1 cellular context compared by ENCODE assay signal in genomic region chr16:10941935-10942351, GRCh38.
A peak's percentile ranks its signal among the peaks of the same experiment; 100 is the strongest.
TF ChIP-seq lines count a peak whose summit lies in the region.
"Not testable (repeated sequence)": the region's sequence is repeated elsewhere in the genome, so short reads cannot be mapped to it uniquely, and the experiment has no call there.

No MANE protein-coding gene starts in this region.

TF ChIP-seq in HepG2, 621 proteins besides CTCF, POLR2A, EP300 and RAD21 (continues in another document):
- TF ChIP-seq HNF1B (CRISPR knock-in tag; IDR thresholded peaks at IDR 0.05) = peak; percentile 10; the same call in 1 of the 2 replicates
- peak; percentile 69 for TF ChIP-seq ASH2L (IDR thresholded peaks at IDR 0.05; ENCODE audit: insufficient read length, low read depth, low read length)
- TF ChIP-seq MLXIP (CRISPR knock-in tag; IDR thresholded peaks at IDR 0.05; ENCODE audit: borderline replicate concordance) = 0 out of 2 replicates have a peak, but pooled peaks have one; percentile 26
- 0 out of 2 replicates have a peak, but pooled peaks have one; percentile 13 for TF ChIP-seq ZNF709 (CRISPR knock-in tag; IDR thresholded peaks at IDR 0.05)
- peak; percentile 66 for TF ChIP-seq MXD3 (CRISPR knock-in tag; IDR thresholded peaks at IDR 0.05)
- peak; percentile 46; the same call in 1 of the 2 replicates for TF ChIP-seq KDM5B (CRISPR knock-in tag; IDR thresholded peaks at IDR 0.05; ENCODE audit: borderline replicate concordance)
- peak; percentile 15; the same call in 1 of the 2 replicates for TF ChIP-seq ZNF30 (CRISPR knock-in tag; IDR thresholded peaks at IDR 0.05)
- TF ChIP-seq ZNF782 (CRISPR knock-in tag; IDR thresholded peaks at IDR 0.05; ENCODE audit: borderline replicate concordance) = 0 out of 2 replicates have a peak, but pooled peaks have one; percentile 29
- TF ChIP-seq ZNF431 (CRISPR knock-in tag; IDR thresholded peaks at IDR 0.05; ENCODE audit: borderline replicate concordance, low read depth) = peak; percentile 41; the same call in 1 of the 2 replicates
- TF ChIP-seq JUN (CRISPR knock-in tag; IDR thresholded peaks at IDR 0.05) = 0 out of 2 replicates have a peak, but pooled peaks have one; percentile 35
- not testable (repeated sequence) for TF ChIP-seq NONO, TCF12, NR2F6 (IDR thresholded peaks at IDR 0.05)
- 0 out of 2 replicates have a peak, but pooled peaks have one; percentile 17 for TF ChIP-seq NONO (CRISPR knock-in tag; conservative IDR thresholded peaks at IDR 0.05)
- TF ChIP-seq MXD1 (CRISPR knock-in tag; IDR thresholded peaks at IDR 0.05) = peak; percentile 66; the same call in 1 of the 2 replicates
- TF ChIP-seq HOXD1 (CRISPR knock-in tag; IDR thresholded peaks at IDR 0.05) = 0 out of 2 replicates have a peak, but pooled peaks have one; percentile 5
- peak; percentile 43; the same call in 1 of the 2 replicates for TF ChIP-seq SNAPC2 (CRISPR knock-in tag; IDR thresholded peaks at IDR 0.05)
- TF ChIP-seq CSRNP1 (CRISPR knock-in tag; IDR thresholded peaks at IDR 0.05) = 0 out of 2 replicates have a peak, but pooled peaks have one; percentile 60
- 0 out of 2 replicates have a peak, but pooled peaks have one; percentile 64 for TF ChIP-seq THAP8 (CRISPR knock-in tag; IDR thresholded peaks at IDR 0.05; ENCODE audit: borderline replicate concordance)
- peak; percentile 39; the same call in 1 of the 2 replicates for TF ChIP-seq ZNF607 (CRISPR knock-in tag; IDR thresholded peaks at IDR 0.05; ENCODE audit: borderline replicate concordance)
- TF ChIP-seq NR2C2 (CRISPR knock-in tag; IDR thresholded peaks at IDR 0.05; ENCODE audit: borderline replicate concordance) = 0 out of 2 replicates have a peak, but pooled peaks have one; percentile 16
- 0 out of 2 replicates have a peak, but pooled peaks have one; percentile 5 for TF ChIP-seq ZNF574 (CRISPR knock-in tag; IDR thresholded peaks at IDR 0.05)
- 0 out of 2 replicates have a peak, but pooled peaks have one; percentile 71 for TF ChIP-seq ZNF776 (CRISPR knock-in tag; IDR thresholded peaks at IDR 0.05)
- TF ChIP-seq AHDC1 (CRISPR knock-in tag; IDR thresholded peaks at IDR 0.05; ENCODE audit: borderline replicate concordance) = 0 out of 2 replicates have a peak, but pooled peaks have one; percentile 25
- 0 out of 2 replicates have a peak, but pooled peaks have one; percentile 71 for TF ChIP-seq TOPORS (CRISPR knock-in tag; IDR thresholded peaks at IDR 0.05)
- peak; percentile 70 for TF ChIP-seq ZFX (CRISPR knock-in tag; IDR thresholded peaks at IDR 0.05; ENCODE audit: low read depth)
- peak; percentile 11; the same call in 1 of the 2 replicates for TF ChIP-seq ZZZ3 (CRISPR knock-in tag; IDR thresholded peaks at IDR 0.05; ENCODE audit: borderline replicate concordance)
- TF ChIP-seq MTA1 (CRISPR knock-in tag; IDR thresholded peaks at IDR 0.05; ENCODE audit: borderline replicate concordance) = peak; percentile 7; the same call in 1 of the 2 replicates
- peak; percentile 56; the same call in 1 of the 2 replicates for TF ChIP-seq YEATS4 (CRISPR knock-in tag; IDR thresholded peaks at IDR 0.05; ENCODE audit: borderline replicate concordance)
- 0 out of 2 replicates have a peak, but pooled peaks have one; percentile 14 for TF ChIP-seq MAX (IDR thresholded peaks at IDR 0.05)
- TF ChIP-seq KMT2A (CRISPR knock-in tag; IDR thresholded peaks at IDR 0.05) = peak; percentile 10; the same call in 1 of the 2 replicates
- peak; percentile 46; the same call in 1 of the 2 replicates for TF ChIP-seq TCF12 (CRISPR knock-in tag; IDR thresholded peaks at IDR 0.05)
- TF ChIP-seq UBTF (CRISPR knock-in tag; IDR thresholded peaks at IDR 0.05) = peak; percentile 58; the same call in 1 of the 2 replicates
- peak; percentile 19; the same call in 1 of the 2 replicates for TF ChIP-seq ZFP82 (CRISPR knock-in tag; IDR thresholded peaks at IDR 0.05; ENCODE audit: borderline replicate concordance)
- peak; percentile 36; the same call in 1 of the 2 replicates for TF ChIP-seq ZNF777 (CRISPR knock-in tag; IDR thresholded peaks at IDR 0.05)
- 0 out of 2 replicates have a peak, but pooled peaks have one; percentile 0 for TF ChIP-seq NR2F6 (CRISPR knock-in tag; IDR thresholded peaks at IDR 0.05)
- 0 out of 2 replicates have a peak, but pooled peaks have one; percentile 1 for TF ChIP-seq ZNF446 (CRISPR knock-in tag; IDR thresholded peaks at IDR 0.05)
- 0 out of 4 replicates have a peak, but pooled peaks of 1 of the 2 experiments have one; percentile 4 for TF ChIP-seq NR2F1 (CRISPR knock-in tag; IDR thresholded peaks at IDR 0.05)
- 0 out of 2 replicates have a peak, but pooled peaks have one; percentile 62 for TF ChIP-seq ZNF234 (CRISPR knock-in tag; conservative IDR thresholded peaks at IDR 0.05)
